Comparison of ENCODE assay signal across 1 cellular context in the genomic region with DNA sequence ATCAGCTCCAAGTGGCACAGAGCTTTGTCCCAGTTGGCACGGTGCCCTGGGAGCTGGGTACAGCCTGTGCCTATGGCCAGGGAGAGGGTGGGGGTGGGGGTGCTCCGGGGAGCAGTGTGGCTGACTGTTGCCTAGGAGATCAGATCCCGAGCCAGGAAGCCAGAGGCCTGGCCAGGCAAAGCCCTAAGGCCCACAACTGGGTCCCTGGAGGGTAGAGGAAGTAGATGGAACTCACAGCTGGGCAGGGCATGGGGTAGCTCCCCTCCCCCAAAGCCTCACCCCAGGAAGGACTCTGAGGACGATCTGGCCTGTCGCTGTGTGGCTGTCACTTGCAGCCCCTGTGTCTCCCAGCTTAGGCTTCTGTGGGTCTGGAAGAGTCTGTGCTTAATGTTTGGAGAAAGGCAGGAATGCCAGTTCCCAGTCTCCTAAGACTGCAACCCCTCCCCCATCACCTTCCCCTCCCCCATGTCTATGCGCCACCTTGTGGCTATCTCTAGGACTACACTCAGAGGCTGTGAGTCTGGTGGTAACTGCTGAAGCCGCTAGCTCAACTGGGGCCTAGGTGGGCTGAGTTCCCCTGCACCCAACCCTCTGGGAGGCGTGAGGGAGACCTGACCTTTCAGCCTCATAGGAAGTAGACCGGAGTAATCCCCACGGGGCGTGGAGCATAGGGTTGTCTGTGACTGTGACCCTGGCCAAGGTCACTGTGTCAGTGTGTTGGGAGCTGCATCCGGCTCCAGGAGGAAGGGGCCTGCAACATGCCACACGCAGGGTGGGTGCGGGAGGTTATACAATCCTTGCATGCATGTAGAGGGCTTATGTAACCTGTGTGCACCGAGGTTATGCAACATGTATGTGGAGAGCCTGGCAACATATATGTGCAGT.
TF ChIP-seq lines count a peak whose summit lies in the region.

No MANE protein-coding gene starts in this region.

TF ChIP-seq in endothelial cell of umbilical vein, 7 proteins besides CTCF, POLR2A, EP300 and RAD21 (continued from another document):
- TF ChIP-seq POLR2AphosphoS5 (IDR thresholded peaks at IDR 0.05; ENCODE audit: insufficient read depth, low read depth, low read length) = no peak
